Comparison of ENCODE assay signal across 26 cellular contexts in the genomic region with DNA sequence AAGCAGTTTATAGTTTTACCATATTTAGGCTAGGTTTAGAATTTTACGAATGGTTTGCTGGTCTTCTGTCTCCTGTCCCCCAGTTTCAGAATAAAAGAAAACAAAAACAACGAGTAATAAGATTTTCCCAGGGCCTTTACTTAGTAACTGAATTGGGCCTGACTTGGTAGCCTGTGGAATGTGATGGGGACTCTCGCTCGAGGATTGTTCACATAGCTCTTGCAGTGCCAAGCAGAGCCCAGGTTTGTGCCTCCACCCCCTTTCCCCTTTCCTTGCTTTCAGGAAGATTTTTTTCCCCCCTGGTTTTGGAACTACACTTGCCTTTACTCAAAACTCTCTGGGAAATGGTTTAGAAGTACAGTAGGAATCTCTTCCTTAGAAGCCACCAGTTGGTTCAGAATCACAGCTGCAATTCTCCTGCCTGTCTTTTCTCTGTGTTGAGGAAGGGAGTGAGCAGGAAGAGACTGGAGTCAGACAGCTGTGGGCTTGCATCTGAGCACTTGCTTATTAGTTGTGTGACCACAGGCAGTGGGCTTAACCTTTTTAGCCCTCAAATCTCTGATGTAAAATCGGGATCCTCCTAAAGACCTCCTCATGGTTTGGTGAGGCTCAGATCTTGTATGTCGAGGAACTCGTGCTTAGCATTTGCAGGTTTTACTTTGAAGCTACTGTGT.
DNase-seq lines count a peak whose midpoint lies in the region; ATAC-seq, FAIRE-seq and TF ChIP-seq lines count a peak whose summit lies in the region.
"Had no signal": no experiment of that assay in that cellular context is flagged by ENCODE, and none has a peak within 500 bp of the region (broad histone marks: within the 10 kb centered on the region; RNA-seq: fewer than 3 reads in every experiment).

No MANE protein-coding gene starts in this region.

- H3K36me3 Mint-ChIP-seq in activated T-cell treated with anti-CD3 and anti-CD28 coated beads, Interleukin-2, amount 50 U/mL, for 72 hours (ENCODE audit: insufficient read depth in 2 of 2) = peaks cover 4 to 5% of the 10 kb centered on the region in 2 donors
- H3K36me3 Mint-ChIP-seq in nephron progenitor cell (ENCODE audit: low read depth) = peaks cover 44% of the 10 kb centered on the region

- no peak overlapping the region for H3K27ac ChIP-seq in H1 (ENCODE audit: low read depth, low read length)
- H3K27ac ChIP-seq: BLaER1 treated with 17β-estradiol and CSF1 and Interleukin-3, amounts not matched to agents 10 nM and 100 nM; breast epithelium; gastrocnemius medialis; left lung; parathyroid adenoma; suprapubic skin had no signal

- no peak overlapping the region for H2BK12ac ChIP-seq in H1 (ENCODE audit: low read depth, low read length)

- H2BK15ac ChIP-seq in H1 (ENCODE audit: low read length) = no peak overlapping the region

- no peak overlapping the region for H3K4me3 Mint-ChIP-seq in activated T-cell treated with anti-CD3 and anti-CD28 coated beads, Interleukin-2, amount 50 U/mL, for 72 hours
- no peak overlapping the region for H3K4me3 Mint-ChIP-seq in nephron progenitor cell
- H3K4me3 Mint-ChIP-seq: activated CD8-positive, alpha-beta T cell treated with anti-CD3 and anti-CD28 coated beads, Interleukin-2, amount 10 ng/mL, durations not matched to agents 7 days and 5 days; activated naive CD8-positive, alpha-beta T cell; T-cell had no signal

- H3K18ac ChIP-seq in H1 (ENCODE audit: extremely low read depth, low read length) = no peak overlapping the region

- H2BK120ac ChIP-seq in H1 (replicated peaks; ENCODE audit: low read depth, low read length) = no peak overlapping the region

- no peak for ATAC-seq in activated T-cell treated with anti-CD3 and anti-CD28 coated beads, Interleukin-2, amount 50 U/mL, for 72 hours (replicated peaks in 1 of 2)
- no peak for ATAC-seq in GM18861 (IDR thresholded peaks at IDR 0.05; ENCODE audit: unreplicated experiment)
- ATAC-seq: activated CD8-positive, alpha-beta T cell treated with anti-CD3 and anti-CD28 coated beads, Interleukin-2, amount 10 ng/mL, durations not matched to agents 7 days and 5 days; gastrocnemius medialis; K562; left lung; T-cell had no signal

- H2AFZ ChIP-seq in H1 (ENCODE audit: low read length) = no peak overlapping the region
- H2AFZ ChIP-seq: parathyroid adenoma had no signal

- no peaks in the 10 kb centered on the region; the same call in 1 of the 2 replicates for H3K23me2 ChIP-seq in H1 (ENCODE audit: low read depth, low read length)

- peak overlapping the region; percentile 60 for H3K4ac ChIP-seq in H1 (replicated peaks; ENCODE audit: insufficient read length, low read depth, low read length)

- H3K56ac ChIP-seq in H1 (replicated peaks; ENCODE audit: insufficient read length, low read depth, low read length) = no peak overlapping the region

- POLR2A ChIA-PET in H1 (lab: Charles Lee; ENCODE audit: partially characterized antibody) = interaction anchor here (1.4 kb wide), 1 partner anchor 87 kb away, joined by 4 read pairs; no protein-coding TSS in a partner anchor

- DNase-seq in activated T-cell treated with anti-CD3 and anti-CD28 coated beads, Interleukin-2, amount 50 U/mL, for 72 hours = no peak
- no peak for DNase-seq in activated T-cell treated with anti-CD3 and anti-CD28 coated beads, Interleukin-2, amount 50 U/mL, for 1 hour
- DNase-seq in H1 (ENCODE audit: low read depth in 1 of 2, low spot score in 2 of 2) (no peak), nephron progenitor cell (no peak), DMS53 treated with DMSO at 0.1 percent for 48 hours (lab: John Stamatoyannopoulos, UW; ENCODE audit: unreplicated experiment) (no peak), NCI-H187 (lab: John Stamatoyannopoulos, UW) (no peak), GOT3 (lab: John Stamatoyannopoulos, UW) (no peak)
- DNase-seq: activated CD8-positive, alpha-beta T cell treated with anti-CD3 and anti-CD28 coated beads, Interleukin-2, amount 10 ng/mL, durations not matched to agents 7 days and 5 days; activated T-cell treated with anti-CD3 and anti-CD28 coated beads, Interleukin-2, amount 50 U/mL, for 48 hours; DMS 273 treated with DMSO at 0.1 percent for 48 hours; dorsolateral prefrontal cortex; erythroblast; gastrocnemius medialis; left lung; NCI-H2081 treated with DMSO at 0.1 percent for 48 hours; NCI-H510A; stimulated activated CD4-positive, alpha-beta T cell treated with anti-CD3 and anti-CD28 coated beads, Interleukin-4, amount 100 ng/mL, for 4 hours; T-cell had no signal

- TF ChIP-seq EP300 in H1 (IDR thresholded peaks at IDR 0.05; ENCODE audit: borderline replicate concordance in 1 of 2, low read depth in 2 of 2, low read length in 2 of 2) = no peak

- no peaks in the 10 kb centered on the region for H3K36me3 ChIP-seq in H1 (ENCODE audit: control insufficient read depth in 2 of 4, insufficient read depth in 4 of 4, low read length in 3 of 4)
- H3K36me3 ChIP-seq: breast epithelium, gastrocnemius medialis, left lung, suprapubic skin had no signal

- H3K4me2 ChIP-seq in H1 (ENCODE audit: insufficient read depth in 1 of 2, low read depth in 2 of 2, low read length in 2 of 2) = no peak overlapping the region

- TF ChIP-seq POLR2A in H1 (IDR thresholded peaks at IDR 0.05; ENCODE audit: control extremely low read depth in 1 of 2, low read depth in 2 of 2, low read length in 2 of 2) = no peak

- H3K9me3 ChIP-seq in H1 (ENCODE audit: insufficient read depth in 2 of 2, low read depth in 1 of 2, low read length in 1 of 2) = peaks cover 0 to 4% of the 10 kb centered on the region in 2 experiments; a peak in 1 of 4 replicates
- H3K9me3 ChIP-seq: BLaER1 treated with 17β-estradiol and CSF1 and Interleukin-3, amounts not matched to agents 10 nM and 100 nM; breast epithelium; gastrocnemius medialis; left lung; suprapubic skin had no signal

- H3K9me3 Mint-ChIP-seq in activated T-cell treated with anti-CD3 and anti-CD28 coated beads, Interleukin-2, amount 50 U/mL, for 72 hours = no peaks in the 10 kb centered on the region
- peaks cover 12% of the 10 kb centered on the region for H3K9me3 Mint-ChIP-seq in nephron progenitor cell
- H3K9me3 Mint-ChIP-seq: T-cell had no signal

- FAIRE-seq in H1 (lab: Jason Lieb, UNC) = no peak
- FAIRE-seq: A204.1, K562 had no signal

- H2BK20ac ChIP-seq in H1 (ENCODE audit: low read length) = no peak overlapping the region

- H3K4me1 ChIP-seq in H1 (replicated peaks in 1 of 4; ENCODE audit: control insufficient read depth in 3 of 4, insufficient read depth in 4 of 4, low read length in 3 of 4) = peaks cover 0 to 4% (median 2%) of the 10 kb centered on the region in 4 experiments; a peak in 4 of 7 replicates
- H3K4me1 ChIP-seq: breast epithelium, gastrocnemius medialis had no signal

- CTCF ChIA-PET in H1 (lab: Charles Lee; ENCODE audit: partially characterized antibody) = no interaction called here

- no peak overlapping the region for H3K14ac ChIP-seq in H1 (ENCODE audit: insufficient read length)

- 79% methylated on average over 7 of the region's 7 CpGs; no CpG with 5 or more reads in 1 of the 2 experiments for WGBS in H1 (ENCODE audit: extremely low coverage in 1 of 2, insufficient coverage in 1 of 2, insufficient read length in 1 of 2, insufficient replicate concordance in 2 of 2, low coverage in 1 of 2, low lambda C conversion rate in 2 of 2, missing lambda C conversion rate in 1 of 2), 2 experiments

- H4K5ac ChIP-seq in H1 (ENCODE audit: insufficient read length, low read depth, low read length) = no peak overlapping the region

- peaks cover 4% of the 10 kb centered on the region; the same call in 1 of the 2 replicates for H3K79me1 ChIP-seq in H1 (ENCODE audit: low read depth, low read length)

- H3K27ac Mint-ChIP-seq in activated T-cell treated with anti-CD3 and anti-CD28 coated beads, Interleukin-2, amount 50 U/mL, for 72 hours = peak overlapping the region; percentile 38
- H3K27ac Mint-ChIP-seq in nephron progenitor cell = peak overlapping the region; percentile 70
- H3K27ac Mint-ChIP-seq: activated CD8-positive, alpha-beta T cell treated with anti-CD3 and anti-CD28 coated beads, Interleukin-2, amount 10 ng/mL, durations not matched to agents 7 days and 5 days; T-cell had no signal

- peaks cover 56% of the 10 kb centered on the region for H3K4me1 Mint-ChIP-seq in activated T-cell treated with anti-CD3 and anti-CD28 coated beads, Interleukin-2, amount 50 U/mL, for 72 hours (ENCODE audit: low read depth)
- peaks cover 7% of the 10 kb centered on the region for H3K4me1 Mint-ChIP-seq in nephron progenitor cell

- H3K79me2 ChIP-seq in H1 (ENCODE audit: control insufficient read depth in 1 of 2, insufficient read depth in 2 of 2, low read length in 2 of 2) = peaks cover 0 to 80% of the 10 kb centered on the region in 2 experiments; a peak in 3 of 4 replicates

- H3K27me3 ChIP-seq in H1 (replicated peaks in 1 of 4; ENCODE audit: control insufficient read depth in 3 of 4, extremely low read depth in 1 of 4, insufficient read depth in 3 of 4, low read length in 3 of 4) = no peaks in the 10 kb centered on the region
- H3K27me3 ChIP-seq: BLaER1 treated with 17β-estradiol and CSF1 and Interleukin-3, amounts not matched to agents 10 nM and 100 nM; breast epithelium; dorsolateral prefrontal cortex; gastrocnemius medialis; left lung; suprapubic skin had no signal

- no peak for TF ChIP-seq CTCF in H1 (IDR thresholded peaks at IDR 0.05; ENCODE audit: control extremely low read depth in 1 of 3, insufficient read depth in 1 of 3, low read depth in 1 of 3, low read length in 3 of 3)
- TF ChIP-seq CTCF in nephron progenitor cell (IDR thresholded peaks at IDR 0.05) = no peak

- no peak overlapping the region for H3K23ac ChIP-seq in H1 (ENCODE audit: insufficient read length)

- H4K8ac ChIP-seq in H1 (ENCODE audit: extremely low read depth, insufficient read depth, low read length) = no peak overlapping the region

- H2BK5ac ChIP-seq in H1 (ENCODE audit: low read depth, low read length) = no peak overlapping the region

- H2AK5ac ChIP-seq in H1 (ENCODE audit: low read depth, low read length) = no peak overlapping the region

- no peaks in the 10 kb centered on the region for H3K27me3 Mint-ChIP-seq in activated T-cell treated with anti-CD3 and anti-CD28 coated beads, Interleukin-2, amount 50 U/mL, for 72 hours (ENCODE audit: low read depth)
- H3K27me3 Mint-ChIP-seq in nephron progenitor cell (ENCODE audit: low read depth, poor library complexity) = no peaks in the 10 kb centered on the region
- H3K27me3 Mint-ChIP-seq: activated naive CD8-positive, alpha-beta T cell; T-cell had no signal

- H4K91ac ChIP-seq in H1 (replicated peaks; ENCODE audit: insufficient read length, low read length) = no peak overlapping the region

- H4K20me1 ChIP-seq in H1 (replicated peaks in 1 of 2; ENCODE audit: control insufficient read depth in 1 of 2, insufficient read depth in 2 of 2, low read length in 2 of 2) = no peaks in the 10 kb centered on the region

- H3K4me3 ChIP-seq in H1 (ENCODE audit: extremely low read depth in 1 of 4, insufficient read depth in 2 of 4, low read depth in 3 of 4, low read length in 4 of 4) = no peak overlapping the region
- H3K4me3 ChIP-seq: BLaER1 treated with 17β-estradiol and CSF1 and Interleukin-3, amounts not matched to agents 10 nM and 100 nM; breast epithelium; dorsolateral prefrontal cortex; gastrocnemius medialis; K562; left lung; suprapubic skin had no signal

- no peak overlapping the region for H3K9ac ChIP-seq in H1 (replicated peaks in 1 of 4; ENCODE audit: extremely low read depth in 1 of 4, low read depth in 3 of 4, low read length in 3 of 4)
- H3K9ac ChIP-seq: BLaER1 treated with 17β-estradiol and CSF1 and Interleukin-3, amounts not matched to agents 10 nM and 100 nM; parathyroid adenoma had no signal

- TF ChIP-seq RAD21 in H1 (IDR thresholded peaks at IDR 0.05 in 1 of 2, conservative IDR thresholded peaks at IDR 0.05 in 1 of 2; ENCODE audit: low read depth in 2 of 2, low read length in 2 of 2) = no peak
